In the genomic region with DNA sequence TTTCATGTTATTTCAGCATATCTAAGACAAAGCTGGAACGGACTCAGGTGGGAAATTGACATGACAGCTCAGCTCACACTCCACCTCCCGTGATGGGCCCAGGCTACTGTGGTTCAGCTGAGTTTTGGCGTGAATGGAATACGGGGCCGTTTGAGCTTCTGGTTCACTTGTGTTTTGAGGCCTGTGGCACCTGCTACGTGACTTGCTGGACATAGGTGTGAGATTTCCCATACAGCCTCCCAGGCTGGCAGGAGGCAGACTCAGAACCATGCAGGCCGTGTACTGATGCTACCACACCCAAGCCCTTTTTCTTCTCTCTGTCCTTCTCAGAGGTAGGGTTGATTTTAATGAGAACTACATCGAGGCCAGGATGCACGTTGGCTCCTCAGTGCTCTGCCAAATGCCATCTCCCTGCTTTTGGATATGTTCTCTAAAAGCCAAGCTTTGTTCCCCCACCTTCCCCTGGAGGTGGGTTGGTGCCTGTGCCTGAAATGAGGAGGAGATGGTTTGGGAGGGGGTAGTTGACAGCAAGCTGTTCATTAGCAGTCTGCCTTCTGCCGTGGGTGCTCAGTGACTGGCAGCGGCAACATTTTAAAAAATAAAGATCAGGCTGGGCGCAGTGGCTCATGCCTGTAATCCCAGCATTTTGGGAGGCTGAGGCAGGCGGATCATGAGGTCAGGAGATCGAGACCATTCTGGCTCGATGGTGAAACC, we compare ENCODE assay signal across 16 cellular contexts.
"Had no signal": no experiment of that assay in that cellular context is flagged by ENCODE, and none has a peak within 500 bp of the region (broad histone marks: within the 10 kb centered on the region; RNA-seq: fewer than 3 reads in every experiment).

No MANE protein-coding gene starts in this region.

- H3K4me2 ChIP-seq: hepatocyte had no signal

- H3K27ac ChIP-seq: esophagus squamous epithelium, hepatocyte, neutrophil, psoas muscle, sigmoid colon, skin epidermis, tibial artery, upper lobe of left lung, uterus had no signal

- H3K36me3 ChIP-seq: neutrophil, uterus had no signal

- H3K27ac Mint-ChIP-seq: dendritic cell treated with granulocyte-macrophage colony-stimulating factor and Interleukin-4, amounts not matched to agents 40 ng/mL and 50 ng/mL, for 4 days; naive thymus-derived CD4-positive, alpha-beta T cell had no signal

- H3K4me3 ChIP-seq: esophagus squamous epithelium, hepatocyte, psoas muscle, sigmoid colon, skin epidermis, tibial artery, upper lobe of left lung, uterus had no signal

- ATAC-seq: left colon; left ventricle myocardium superior; naive thymus-derived CD4-positive, alpha-beta T cell; psoas muscle had no signal

- DNase-seq: esophagus squamous epithelium; foreskin fibroblast; left colon; left ventricle myocardium superior; naive thymus-derived CD4-positive, alpha-beta T cell; psoas muscle; sigmoid colon; stimulated activated CD4-positive, alpha-beta T cell treated with anti-CD3 and anti-CD28 coated beads, Interleukin-12 subunit alpha, Interleukin-12 subunit beta, amount 100 ng/mL, for 4 hours; stimulated activated naive CD4-positive, alpha-beta T cell treated with Interleukin-2 at 50 U/mL for 16 hours; tibial artery; upper lobe of left lung; uterus had no signal

- H3K27me3 Mint-ChIP-seq: dendritic cell treated with granulocyte-macrophage colony-stimulating factor and Interleukin-4, amounts not matched to agents 40 ng/mL and 50 ng/mL, for 4 days; naive thymus-derived CD4-positive, alpha-beta T cell had no signal

- H3K4me1 ChIP-seq: sigmoid colon, tibial artery, uterus had no signal

- H3K27me3 ChIP-seq: esophagus squamous epithelium, hepatocyte, neutrophil, sigmoid colon, tibial artery, upper lobe of left lung, uterus had no signal

- H3K4me3 Mint-ChIP-seq: dendritic cell treated with granulocyte-macrophage colony-stimulating factor and Interleukin-4, amounts not matched to agents 40 ng/mL and 50 ng/mL, for 4 days; naive thymus-derived CD4-positive, alpha-beta T cell had no signal

- H3K9me3 ChIP-seq: esophagus squamous epithelium, neutrophil, psoas muscle, sigmoid colon, tibial artery, upper lobe of left lung, uterus had no signal
